Comparison of ENCODE assay signal across 21 cellular contexts in the genomic region with DNA sequence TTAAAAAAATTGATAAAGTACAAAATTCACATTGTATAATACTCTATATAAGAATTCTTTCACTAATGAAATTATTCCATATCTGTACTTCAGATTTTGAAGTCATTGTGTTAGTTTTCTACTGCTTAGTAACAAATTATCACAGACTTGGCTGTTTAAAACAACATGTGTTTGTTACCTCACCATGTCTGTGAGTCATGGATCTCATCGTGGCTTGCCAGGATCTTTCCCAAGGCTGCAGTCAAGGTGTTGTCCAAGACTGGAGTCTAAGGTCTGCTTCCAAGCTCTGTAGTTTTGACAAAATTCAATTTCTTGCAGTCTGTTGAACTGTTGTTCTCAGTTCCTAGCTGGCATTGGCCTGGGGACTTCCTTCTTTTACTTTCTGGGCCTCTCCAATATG.
DNase-seq lines count a peak whose midpoint lies in the region; ATAC-seq, FAIRE-seq and TF ChIP-seq lines count a peak whose summit lies in the region.
"Had no signal": no experiment of that assay in that cellular context is flagged by ENCODE, and none has a peak within 500 bp of the region (broad histone marks: within the 10 kb centered on the region; RNA-seq: fewer than 3 reads in every experiment).

No MANE protein-coding gene starts in this region.

- H3K4me1 Mint-ChIP-seq in GM23338, result peaks cover 8% of the 10 kb centered on the region; the same call in 1 of the 3 replicates

- H3K4me1 ChIP-seq in GM23338 (ENCODE audit: insufficient read depth) (no peaks in the 10 kb centered on the region), PC-3 (ENCODE audit: insufficient read depth, low read length) (no peaks in the 10 kb centered on the region)
- H3K4me1 ChIP-seq: SJSA1 had no signal

- H3K79me2 ChIP-seq in GM23338 (replicated peaks; ENCODE audit: insufficient read depth) (no peaks in the 10 kb centered on the region), PC-3 (ENCODE audit: low read length) (no peaks in the 10 kb centered on the region)

- 0 out of 2 replicates have a peak overlapping the region, but pooled peaks have one; percentile 23 for H2AFZ ChIP-seq in GM23338
- peak overlapping the region; percentile 29; the same call in 1 of the 2 replicates for H2AFZ ChIP-seq in PC-3 (ENCODE audit: low read length)

- POLR2A ChIA-PET in PC-3 (lab: Charles Lee; ENCODE audit: unreplicated experiment), result no interaction called here

- H3K4me3 ChIP-seq in GM23338, result no peak overlapping the region
- H3K4me3 ChIP-seq in PC-3 (ENCODE audit: low read length), result no peak overlapping the region
- no peak overlapping the region for H3K4me3 ChIP-seq in bronchial epithelial cell (ENCODE audit: low read depth, low read length)
- H3K4me3 ChIP-seq: SJSA1 had no signal

- CTCF ChIA-PET in PC-3 (lab: Charles Lee), result no interaction called here

- H3K27me3 ChIP-seq in GM23338 (ENCODE audit: insufficient read depth) (no peaks in the 10 kb centered on the region), PC-3 (ENCODE audit: low read length) (no peaks in the 10 kb centered on the region), bronchial epithelial cell (ENCODE audit: control insufficient read depth, insufficient read depth, low read length) (no peaks in the 10 kb centered on the region)
- H3K27me3 ChIP-seq: SJSA1 had no signal

- H3K9me2 ChIP-seq in GM23338 (ENCODE audit: insufficient read depth) (peaks cover 15% of the 10 kb centered on the region; the same call in 1 of the 2 replicates), PC-3 (replicated peaks; ENCODE audit: low read length) (no peaks in the 10 kb centered on the region)

- no peaks in the 10 kb centered on the region for H3F3A ChIP-seq in GM23338 (replicated peaks; ENCODE audit: low read depth)
- no peaks in the 10 kb centered on the region for H3F3A ChIP-seq in PC-3 (ENCODE audit: low read length, unreplicated experiment)

- H3K36me3 ChIP-seq in GM23338 (ENCODE audit: insufficient read depth) (no peaks in the 10 kb centered on the region), PC-3 (ENCODE audit: low read depth, low read length) (no peaks in the 10 kb centered on the region), bronchial epithelial cell (ENCODE audit: control insufficient read depth, insufficient read depth, low read length) (no peaks in the 10 kb centered on the region)
- H3K36me3 ChIP-seq: SJSA1 had no signal

- H3K9ac ChIP-seq in PC-3 (ENCODE audit: low read length), result no peak overlapping the region

- H3K4me3 Mint-ChIP-seq in GM23338, result no peak overlapping the region

- H4K20me1 ChIP-seq in GM23338 (replicated peaks; ENCODE audit: insufficient read depth) (no peaks in the 10 kb centered on the region), PC-3 (ENCODE audit: low read length) (no peaks in the 10 kb centered on the region)

- no TSS peak for BruUV-seq in PC-3 (replicated peaks; lab: Mats Ljungman, UMichigan)

- H3K9me3 ChIP-seq in PC-3 (ENCODE audit: low read length), result no peaks in the 10 kb centered on the region
- H3K9me3 ChIP-seq: SJSA1 had no signal

- no peak for DNase-seq in GM23338 (ENCODE audit: low spot score)
- DNase-seq in PC-3, result peak; percentile 57
- DNase-seq in bronchial epithelial cell (ENCODE audit: low read depth), result peak; percentile 12
- DNase-seq in kidney tubule cell (ENCODE audit: low spot score), result peak; percentile 1
- no peak for DNase-seq in NCI-H510A treated with DMSO at 0.1 percent for 48 hours (lab: John Stamatoyannopoulos, UW)
- no peak for DNase-seq in anterior cingulate cortex (lab: John Stamatoyannopoulos, UW)
- DNase-seq in LoVo (ENCODE audit: low spot score), result no peak
- DNase-seq: C1 segment of cervical spinal cord; DND-41; GDM1; KG1; NCI-H1105 treated with DMSO at 0.1 percent for 48 hours; NCI-H187 treated with DMSO at 0.1 percent for 48 hours; NCI-H69; NK-92 treated with Interleukin-12 subunit alpha and Interleukin-12 subunit beta, amount 100 ng/mL, for 24 hours had no signal

- H3K27me3 Mint-ChIP-seq in GM23338 (ENCODE audit: insufficient read depth, low read depth, poor library complexity), result no peaks in the 10 kb centered on the region

- no peak overlapping the region for H3K27ac Mint-ChIP-seq in GM23338

- ATAC-seq in GM23338, result no peak
- no peak for ATAC-seq in PC-3
- no peak for ATAC-seq in GM21526 (IDR thresholded peaks at IDR 0.05; ENCODE audit: low FRiP score, unreplicated experiment)
- ATAC-seq: HCT116, HepG2 had no signal

- H3K36me3 Mint-ChIP-seq in GM23338 (ENCODE audit: low read depth), result no peaks in the 10 kb centered on the region

- TF ChIP-seq CTCF in GM23338 (conservative IDR thresholded peaks at IDR 0.05; ENCODE audit: low read depth in 2 of 2), result no peak
- no peak for TF ChIP-seq CTCF in PC-3 (conservative IDR thresholded peaks at IDR 0.05; ENCODE audit: low read depth, low read length)
- TF ChIP-seq CTCF in bronchial epithelial cell (IDR thresholded peaks at IDR 0.05; ENCODE audit: insufficient read depth, low read length, severe bottlenecking), result no peak

- H3K27ac ChIP-seq in GM23338 (ENCODE audit: low read depth) (no peak overlapping the region), PC-3 (ENCODE audit: low read length) (no peak overlapping the region)
- H3K27ac ChIP-seq: SJSA1 had no signal

- no peak for FAIRE-seq in bronchial epithelial cell (lab: Jason Lieb, UNC)
- FAIRE-seq: GM12891, GM18507, HepG2 had no signal

- no peak overlapping the region for H3K4me2 ChIP-seq in GM23338
- no peak overlapping the region for H3K4me2 ChIP-seq in PC-3 (ENCODE audit: low read length)

- H3K9me3 Mint-ChIP-seq in GM23338, result peaks cover 3% of the 10 kb centered on the region; the same call in 1 of the 3 replicates

- intact Hi-C loops in PC-3 (cut with micrococcal nuclease), result no loop called here

TF ChIP-seq in GM23338, 12 proteins besides CTCF, POLR2A, EP300 and RAD21:
- TF ChIP-seq, protein P1, sequence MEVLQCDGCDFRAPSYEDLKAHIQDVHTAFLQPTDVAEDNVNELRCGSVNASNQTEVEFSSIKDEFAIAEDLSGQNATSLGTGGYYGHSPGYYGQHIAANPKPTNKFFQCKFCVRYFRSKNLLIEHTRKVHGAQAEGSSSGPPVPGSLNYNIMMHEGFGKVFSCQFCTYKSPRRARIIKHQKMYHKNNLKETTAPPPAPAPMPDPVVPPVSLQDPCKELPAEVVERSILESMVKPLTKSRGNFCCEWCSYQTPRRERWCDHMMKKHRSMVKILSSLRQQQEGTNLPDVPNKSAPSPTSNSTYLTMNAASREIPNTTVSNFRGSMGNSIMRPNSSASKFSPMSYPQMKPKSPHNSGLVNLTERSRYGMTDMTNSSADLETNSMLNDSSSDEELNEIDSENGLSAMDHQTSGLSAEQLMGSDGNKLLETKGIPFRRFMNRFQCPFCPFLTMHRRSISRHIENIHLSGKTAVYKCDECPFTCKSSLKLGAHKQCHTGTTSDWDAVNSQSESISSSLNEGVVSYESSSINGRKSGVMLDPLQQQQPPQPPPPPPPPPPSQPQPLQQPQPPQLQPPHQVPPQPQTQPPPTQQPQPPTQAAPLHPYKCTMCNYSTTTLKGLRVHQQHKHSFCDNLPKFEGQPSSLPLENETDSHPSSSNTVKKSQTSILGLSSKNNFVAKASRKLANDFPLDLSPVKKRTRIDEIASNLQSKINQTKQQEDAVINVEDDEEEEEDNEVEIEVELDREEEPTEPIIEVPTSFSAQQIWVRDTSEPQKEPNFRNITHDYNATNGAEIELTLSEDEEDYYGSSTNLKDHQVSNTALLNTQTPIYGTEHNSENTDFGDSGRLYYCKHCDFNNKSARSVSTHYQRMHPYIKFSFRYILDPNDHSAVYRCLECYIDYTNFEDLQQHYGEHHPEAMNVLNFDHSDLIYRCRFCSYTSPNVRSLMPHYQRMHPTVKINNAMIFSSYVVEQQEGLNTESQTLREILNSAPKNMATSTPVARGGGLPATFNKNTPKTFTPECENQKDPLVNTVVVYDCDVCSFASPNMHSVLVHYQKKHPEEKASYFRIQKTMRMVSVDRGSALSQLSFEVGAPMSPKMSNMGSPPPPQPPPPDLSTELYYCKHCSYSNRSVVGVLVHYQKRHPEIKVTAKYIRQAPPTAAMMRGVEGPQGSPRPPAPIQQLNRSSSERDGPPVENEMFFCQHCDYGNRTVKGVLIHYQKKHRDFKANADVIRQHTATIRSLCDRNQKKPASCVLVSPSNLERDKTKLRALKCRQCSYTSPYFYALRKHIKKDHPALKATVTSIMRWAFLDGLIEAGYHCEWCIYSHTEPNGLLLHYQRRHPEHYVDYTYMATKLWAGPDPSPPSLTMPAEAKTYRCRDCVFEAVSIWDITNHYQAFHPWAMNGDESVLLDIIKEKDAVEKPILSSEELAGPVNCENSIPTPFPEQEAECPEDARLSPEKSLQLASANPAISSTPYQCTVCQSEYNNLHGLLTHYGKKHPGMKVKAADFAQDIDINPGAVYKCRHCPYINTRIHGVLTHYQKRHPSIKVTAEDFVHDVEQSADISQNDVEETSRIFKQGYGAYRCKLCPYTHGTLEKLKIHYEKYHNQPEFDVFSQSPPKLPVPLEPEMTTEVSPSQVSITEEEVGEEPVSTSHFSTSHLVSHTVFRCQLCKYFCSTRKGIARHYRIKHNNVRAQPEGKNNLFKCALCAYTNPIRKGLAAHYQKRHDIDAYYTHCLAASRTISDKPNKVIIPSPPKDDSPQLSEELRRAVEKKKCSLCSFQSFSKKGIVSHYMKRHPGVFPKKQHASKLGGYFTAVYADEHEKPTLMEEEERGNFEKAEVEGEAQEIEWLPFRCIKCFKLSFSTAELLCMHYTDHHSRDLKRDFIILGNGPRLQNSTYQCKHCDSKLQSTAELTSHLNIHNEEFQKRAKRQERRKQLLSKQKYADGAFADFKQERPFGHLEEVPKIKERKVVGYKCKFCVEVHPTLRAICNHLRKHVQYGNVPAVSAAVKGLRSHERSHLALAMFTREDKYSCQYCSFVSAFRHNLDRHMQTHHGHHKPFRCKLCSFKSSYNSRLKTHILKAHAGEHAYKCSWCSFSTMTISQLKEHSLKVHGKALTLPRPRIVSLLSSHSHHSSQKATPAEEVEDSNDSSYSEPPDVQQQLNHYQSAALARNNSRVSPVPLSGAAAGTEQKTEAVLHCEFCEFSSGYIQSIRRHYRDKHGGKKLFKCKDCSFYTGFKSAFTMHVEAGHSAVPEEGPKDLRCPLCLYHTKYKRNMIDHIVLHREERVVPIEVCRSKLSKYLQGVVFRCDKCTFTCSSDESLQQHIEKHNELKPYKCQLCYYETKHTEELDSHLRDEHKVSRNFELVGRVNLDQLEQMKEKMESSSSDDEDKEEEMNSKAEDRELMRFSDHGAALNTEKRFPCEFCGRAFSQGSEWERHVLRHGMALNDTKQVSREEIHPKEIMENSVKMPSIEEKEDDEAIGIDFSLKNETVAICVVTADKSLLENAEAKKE (CRISPR knock-in tag; IDR thresholded peaks at IDR 0.05), result no peak
- TF ChIP-seq NANOG (IDR thresholded peaks at IDR 0.05; ENCODE audit: borderline replicate concordance) (no peak), EZH2phosphoT487 (IDR thresholded peaks at IDR 0.05; ENCODE audit: unreplicated experiment) (no peak), JUNB (IDR thresholded peaks at IDR 0.05; ENCODE audit: unreplicated experiment) (no peak), CREB1 (CRISPR knock-in tag; IDR thresholded peaks at IDR 0.05; ENCODE audit: low read depth) (no peak), ZNF331 (CRISPR knock-in tag; IDR thresholded peaks at IDR 0.05; ENCODE audit: low read depth) (no peak)

Comparison
In these comparisons a context has a peak if more than half of its experiments do, and no peak if none do; other contexts are left out.
1. DNase-seq: peak in PC-3 (single experiment), bronchial epithelial cell (single experiment) and kidney tubule cell (single experiment); none in GM23338 (single experiment), NCI-H510A treated with DMSO at 0.1 percent for 48 hours (single experiment), anterior cingulate cortex (0 of 58) and LoVo (single experiment).